8 cellular contexts compared by ENCODE assay signal in the genomic region with DNA sequence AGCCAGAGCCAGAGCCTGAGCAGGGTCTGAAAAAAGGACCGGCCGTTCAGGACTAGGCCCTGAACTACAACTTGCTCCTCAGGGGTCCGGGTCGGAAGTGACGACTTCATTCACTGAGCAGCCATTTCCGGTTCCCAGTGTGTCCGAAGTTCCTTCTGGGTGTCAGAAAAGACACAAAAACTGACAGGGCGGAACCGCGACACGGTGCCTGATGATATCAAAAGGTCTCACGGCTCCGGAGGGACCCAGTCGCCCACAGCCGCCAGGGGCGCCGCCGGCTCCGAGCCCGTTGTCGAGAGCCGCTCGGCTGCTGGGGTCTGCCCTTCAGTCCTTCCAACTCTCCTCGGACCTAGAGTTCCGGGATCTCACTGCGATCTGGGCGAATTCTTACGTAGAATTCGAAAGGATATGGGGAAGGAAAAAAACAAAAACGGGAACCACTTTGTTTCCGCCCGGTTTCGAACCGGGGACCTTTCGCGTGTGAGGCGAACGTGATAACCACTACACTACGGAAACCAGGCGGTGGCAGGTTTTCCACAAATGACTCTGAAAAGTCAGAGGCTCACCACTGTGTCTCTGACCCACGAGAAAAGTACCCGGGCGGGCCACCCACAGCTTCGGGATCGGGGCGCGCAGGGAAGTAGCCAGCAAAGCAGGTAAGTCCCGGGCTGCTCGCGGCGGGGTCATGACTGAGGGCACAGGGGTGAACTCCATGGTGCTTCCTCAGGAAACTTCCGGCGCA. TPM values are rescaled to one million over a fixed set of nuclear protein-coding genes. Genes with fewer than 3 reads are reported as not detected.
DNase-seq lines count a peak whose midpoint lies in the region; ATAC-seq and TF ChIP-seq lines count a peak whose summit lies in the region.

No MANE protein-coding gene starts in this region.

- no peak; the same call in 1 of the 2 replicates for TF ChIP-seq EP300 in Ishikawa (IDR thresholded peaks at IDR 0.05; ENCODE audit: borderline replicate concordance)

- peak overlapping the region; percentile 100 for H3K27ac Mint-ChIP-seq in activated T-cell treated with anti-CD3 and anti-CD28 coated beads, Interleukin-2, amount 50 U/mL, for 24 hours

- peaks cover 48% of the 10 kb centered on the region for H3K4me1 Mint-ChIP-seq in activated T-cell treated with anti-CD3 and anti-CD28 coated beads, Interleukin-2, amount 50 U/mL, for 24 hours (ENCODE audit: low read depth)

- H3K9me2 ChIP-seq in PC-3 (replicated peaks; ENCODE audit: low read length), result no peaks in the 10 kb centered on the region

- DNase-seq in DMS53 (lab: John Stamatoyannopoulos, UW), result peak; percentile 95
- peak; percentile 96 for DNase-seq in PC-3
- peak; percentile 96 for DNase-seq in activated T-cell treated with anti-CD3 and anti-CD28 coated beads, Interleukin-2, amount 50 U/mL, for 24 hours
- peak; percentile 97 for DNase-seq in stimulated activated CD8-positive, alpha-beta memory T cell treated with anti-CD3 and anti-CD28 coated beads, Interleukin-4, amount 100 ng/mL, for 48 hours

- TF ChIP-seq RAD21 in Ishikawa (IDR thresholded peaks at IDR 0.05; ENCODE audit: low read depth), result no peak

- H3K9me3 ChIP-seq in PC-3 (ENCODE audit: low read length) (no peaks in the 10 kb centered on the region), esophagus (ENCODE audit: control insufficient read depth in 2 of 2, insufficient read depth in 1 of 2, low read depth in 1 of 2, low read length in 1 of 2) (no peaks in the 10 kb centered on the region), mucosa of stomach (ENCODE audit: control insufficient read depth, low read length) (no peaks in the 10 kb centered on the region)

- peaks cover 60% of the 10 kb centered on the region for H3K4me1 ChIP-seq in PC-3 (ENCODE audit: insufficient read depth, low read length)
- peaks cover 0 to 2% of the 10 kb centered on the region in 2 donors for H3K4me1 ChIP-seq in esophagus (ENCODE audit: control insufficient read depth in 2 of 2, insufficient read depth in 2 of 2, low read length in 1 of 2)
- no peaks in the 10 kb centered on the region for H3K4me1 ChIP-seq in mucosa of stomach (ENCODE audit: control insufficient read depth, insufficient read depth, low read length)

- H3K27ac ChIP-seq in PC-3 (ENCODE audit: low read length) (peak overlapping the region; percentile 94), esophagus (ENCODE audit: low read depth in 2 of 2, low read length in 1 of 2) (peak overlapping the region; percentile 100)

- intact Hi-C loops in PC-3 (cut with micrococcal nuclease), result loop anchor here (10.0 kb wide), 1 partner anchor 135 kb away; no protein-coding TSS in a partner anchor

- H3K36me3 ChIP-seq in PC-3 (ENCODE audit: low read depth, low read length) (no peaks in the 10 kb centered on the region), esophagus (ENCODE audit: control insufficient read depth in 2 of 2, insufficient read depth in 2 of 2, low read length in 1 of 2) (no peaks in the 10 kb centered on the region), mucosa of stomach (ENCODE audit: control insufficient read depth, insufficient read depth, low read length) (no peaks in the 10 kb centered on the region)

- no peaks in the 10 kb centered on the region for H3F3A ChIP-seq in PC-3 (ENCODE audit: low read length, unreplicated experiment)

- H3K79me2 ChIP-seq in PC-3 (ENCODE audit: low read length), result peaks cover 4% of the 10 kb centered on the region; the same call in 1 of the 2 replicates

- H4K20me1 ChIP-seq in PC-3 (ENCODE audit: low read length), result no peaks in the 10 kb centered on the region

- ATAC-seq in GM21576 (IDR thresholded peaks at IDR 0.05; ENCODE audit: unreplicated experiment), result peak; percentile 72
- ATAC-seq in PC-3, result peak; percentile 30

- peak overlapping the region; percentile 82 for H3K4me2 ChIP-seq in PC-3 (ENCODE audit: low read length)

- H3K4me3 ChIP-seq in PC-3 (ENCODE audit: low read length) (peak overlapping the region; percentile 71), esophagus (ENCODE audit: low read depth in 1 of 2, low read length in 2 of 2) (peak overlapping the region; percentile 84 to 93), mucosa of stomach (ENCODE audit: low read length) (peak overlapping the region; percentile 95)

- no peaks in the 10 kb centered on the region for H3K27me3 ChIP-seq in PC-3 (ENCODE audit: low read length)
- H3K27me3 ChIP-seq in esophagus (ENCODE audit: control insufficient read depth in 1 of 2, insufficient read depth in 2 of 2, low read length in 2 of 2), result no peaks in the 10 kb centered on the region
- H3K27me3 ChIP-seq in mucosa of stomach (ENCODE audit: control insufficient read depth, insufficient read depth, low read length), result no peaks in the 10 kb centered on the region

- H3K4me3 Mint-ChIP-seq in activated T-cell treated with anti-CD3 and anti-CD28 coated beads, Interleukin-2, amount 50 U/mL, for 24 hours, result peak overlapping the region; percentile 91

- peaks cover 14% of the 10 kb centered on the region for H3K36me3 Mint-ChIP-seq in activated T-cell treated with anti-CD3 and anti-CD28 coated beads, Interleukin-2, amount 50 U/mL, for 24 hours (ENCODE audit: low read depth)

- no peaks in the 10 kb centered on the region for H3K27me3 Mint-ChIP-seq in activated T-cell treated with anti-CD3 and anti-CD28 coated beads, Interleukin-2, amount 50 U/mL, for 24 hours

- no peaks in the 10 kb centered on the region for H3K9me3 Mint-ChIP-seq in activated T-cell treated with anti-CD3 and anti-CD28 coated beads, Interleukin-2, amount 50 U/mL, for 24 hours

- TSS peak; percentile 49 for BruUV-seq in PC-3 (replicated peaks; lab: Mats Ljungman, UMichigan)

- TF ChIP-seq CTCF in PC-3 (conservative IDR thresholded peaks at IDR 0.05; ENCODE audit: low read depth, low read length), result peak; percentile 59

- H2AFZ ChIP-seq in PC-3 (ENCODE audit: low read length), result peak overlapping the region; percentile 87

- 0% methylated on average over 53 of the region's 53 CpGs for WGBS in esophagus, 2 donors

- POLR2A ChIA-PET in PC-3 (lab: Charles Lee; ENCODE audit: unreplicated experiment), result interaction anchor here (0.7 kb wide), 1 partner anchor 174 kb away, joined by 3 read pairs; no protein-coding TSS in a partner anchor

- CTCF ChIA-PET in PC-3 (lab: Charles Lee), result no interaction called here

- H3K9ac ChIP-seq in PC-3 (ENCODE audit: low read length) (peak overlapping the region; percentile 85), mucosa of stomach (ENCODE audit: low read length) (peak overlapping the region; percentile 99)

TF ChIP-seq in Ishikawa, 13 proteins besides CTCF, POLR2A, EP300 and RAD21:
- peak; percentile 57 for TF ChIP-seq YY1 (IDR thresholded peaks at IDR 0.05; ENCODE audit: low read depth)
- TF ChIP-seq NFIC (IDR thresholded peaks at IDR 0.05), result peak; percentile 23; the same call in 1 of the 2 replicates
- TF ChIP-seq TAF1 (IDR thresholded peaks at IDR 0.05; ENCODE audit: low read depth), result peak; percentile 85
- 0 out of 2 replicates have a peak, but pooled peaks have one; percentile 26 for TF ChIP-seq CEBPB (IDR thresholded peaks at IDR 0.05)
- TF ChIP-seq, protein P1, sequence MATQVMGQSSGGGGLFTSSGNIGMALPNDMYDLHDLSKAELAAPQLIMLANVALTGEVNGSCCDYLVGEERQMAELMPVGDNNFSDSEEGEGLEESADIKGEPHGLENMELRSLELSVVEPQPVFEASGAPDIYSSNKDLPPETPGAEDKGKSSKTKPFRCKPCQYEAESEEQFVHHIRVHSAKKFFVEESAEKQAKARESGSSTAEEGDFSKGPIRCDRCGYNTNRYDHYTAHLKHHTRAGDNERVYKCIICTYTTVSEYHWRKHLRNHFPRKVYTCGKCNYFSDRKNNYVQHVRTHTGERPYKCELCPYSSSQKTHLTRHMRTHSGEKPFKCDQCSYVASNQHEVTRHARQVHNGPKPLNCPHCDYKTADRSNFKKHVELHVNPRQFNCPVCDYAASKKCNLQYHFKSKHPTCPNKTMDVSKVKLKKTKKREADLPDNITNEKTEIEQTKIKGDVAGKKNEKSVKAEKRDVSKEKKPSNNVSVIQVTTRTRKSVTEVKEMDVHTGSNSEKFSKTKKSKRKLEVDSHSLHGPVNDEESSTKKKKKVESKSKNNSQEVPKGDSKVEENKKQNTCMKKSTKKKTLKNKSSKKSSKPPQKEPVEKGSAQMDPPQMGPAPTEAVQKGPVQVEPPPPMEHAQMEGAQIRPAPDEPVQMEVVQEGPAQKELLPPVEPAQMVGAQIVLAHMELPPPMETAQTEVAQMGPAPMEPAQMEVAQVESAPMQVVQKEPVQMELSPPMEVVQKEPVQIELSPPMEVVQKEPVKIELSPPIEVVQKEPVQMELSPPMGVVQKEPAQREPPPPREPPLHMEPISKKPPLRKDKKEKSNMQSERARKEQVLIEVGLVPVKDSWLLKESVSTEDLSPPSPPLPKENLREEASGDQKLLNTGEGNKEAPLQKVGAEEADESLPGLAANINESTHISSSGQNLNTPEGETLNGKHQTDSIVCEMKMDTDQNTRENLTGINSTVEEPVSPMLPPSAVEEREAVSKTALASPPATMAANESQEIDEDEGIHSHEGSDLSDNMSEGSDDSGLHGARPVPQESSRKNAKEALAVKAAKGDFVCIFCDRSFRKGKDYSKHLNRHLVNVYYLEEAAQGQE (IDR thresholded peaks at IDR 0.05; ENCODE audit: low read depth), result no peak
- TF ChIP-seq, protein P2, sequence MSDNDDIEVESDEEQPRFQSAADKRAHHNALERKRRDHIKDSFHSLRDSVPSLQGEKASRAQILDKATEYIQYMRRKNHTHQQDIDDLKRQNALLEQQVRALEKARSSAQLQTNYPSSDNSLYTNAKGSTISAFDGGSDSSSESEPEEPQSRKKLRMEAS (IDR thresholded peaks at IDR 0.05), result 0 out of 2 replicates have a peak, but pooled peaks have one; percentile 33
- TF ChIP-seq, protein P3, sequence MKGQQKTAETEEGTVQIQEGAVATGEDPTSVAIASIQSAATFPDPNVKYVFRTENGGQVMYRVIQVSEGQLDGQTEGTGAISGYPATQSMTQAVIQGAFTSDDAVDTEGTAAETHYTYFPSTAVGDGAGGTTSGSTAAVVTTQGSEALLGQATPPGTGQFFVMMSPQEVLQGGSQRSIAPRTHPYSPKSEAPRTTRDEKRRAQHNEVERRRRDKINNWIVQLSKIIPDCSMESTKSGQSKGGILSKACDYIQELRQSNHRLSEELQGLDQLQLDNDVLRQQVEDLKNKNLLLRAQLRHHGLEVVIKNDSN (IDR thresholded peaks at IDR 0.05), result peak; percentile 2; the same call in 1 of the 2 replicates
- TF ChIP-seq CREB1 (IDR thresholded peaks at IDR 0.05; ENCODE audit: low read depth), result peak; percentile 76
- TF ChIP-seq ZBTB7A (IDR thresholded peaks at IDR 0.05; ENCODE audit: low read depth), result no peak
- peak; percentile 24; the same call in 1 of the 2 replicates for TF ChIP-seq TCF12 (IDR thresholded peaks at IDR 0.05; ENCODE audit: low read depth)
- TF ChIP-seq TEAD4 (IDR thresholded peaks at IDR 0.05), result peak; percentile 91
- TF ChIP-seq EGR1 (IDR thresholded peaks at IDR 0.05), result no peak
TF ChIP-seq in Ishikawa: peak in this region for 9.

RNA-seq across cellular contexts. Expression of a gene that starts 31.8 kb away (rescaled TPM):
- total RNA-seq in PC-3 (2014; rRNA removed), result not detected in 2 replicates
- polyA plus RNA-seq in esophagus, result not detected

Comparison
In these comparisons a context has a peak if more than half of its experiments do, and no peak if none do; other contexts are left out.
1. Peak in every context shown above with its lines: DNase-seq, ATAC-seq, H3K4me3 ChIP-seq and H3K27ac ChIP-seq.